Comparison of ENCODE assay signal across 20 cellular contexts in the genomic region with DNA sequence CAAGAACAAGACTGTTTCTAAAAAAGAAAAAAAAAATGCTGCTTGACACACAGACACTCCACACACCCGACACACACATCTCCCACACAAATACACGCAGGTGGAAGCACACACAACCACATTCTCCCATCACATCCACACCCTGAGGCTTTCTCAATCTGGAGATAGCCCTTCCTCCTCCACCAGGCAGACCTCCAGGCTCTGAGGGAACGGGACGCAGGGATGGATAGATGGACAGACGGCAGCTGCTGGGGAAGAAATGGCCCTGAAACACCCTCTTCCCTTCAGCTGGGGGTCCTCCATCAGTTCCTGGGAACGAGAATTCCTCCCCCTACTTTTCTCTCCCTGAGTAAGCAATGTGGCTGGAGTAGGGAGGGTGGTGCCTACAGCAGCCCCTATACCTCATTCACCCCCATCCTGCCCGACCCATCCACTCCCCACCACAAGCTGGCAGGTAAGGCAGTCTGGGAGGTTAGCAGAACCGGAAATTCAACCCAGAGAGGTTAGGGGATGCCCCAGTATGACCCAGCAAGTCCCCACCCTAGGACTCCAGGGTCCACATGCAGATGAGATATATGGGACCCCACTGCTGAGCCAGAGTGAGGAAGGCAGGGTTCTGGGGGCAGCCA. TPM values are rescaled to one million over a fixed set of nuclear protein-coding genes. Genes with fewer than 3 reads are reported as not detected.
DNase-seq lines count a peak whose midpoint lies in the region; ATAC-seq, FAIRE-seq and TF ChIP-seq lines count a peak whose summit lies in the region.
"Had no signal": no experiment of that assay in that cellular context is flagged by ENCODE, and none has a peak within 500 bp of the region (broad histone marks: within the 10 kb centered on the region; RNA-seq: fewer than 3 reads in every experiment).

No MANE protein-coding gene starts in this region.

- no peaks in the 10 kb centered on the region for H3K27me3 Mint-ChIP-seq in activated naive CD8-positive, alpha-beta T cell treated with anti-CD3 and anti-CD28 coated beads, Interleukin-2, amount 10 ng/mL, durations not matched to agents 7 days and 5 days
- H3K27me3 Mint-ChIP-seq in activated naive CD8-positive, alpha-beta T cell treated with anti-CD3 and anti-CD28 coated beads for 36 hours: no peaks in the 10 kb centered on the region
- H3K27me3 Mint-ChIP-seq in activated T-helper 1 cell treated with anti-CD3 and anti-CD28 coated beads, Interleukin-12 subunit alpha, Interleukin-12 subunit beta, Interleukin-2, Interleukin-4 antibody, amounts not matched to agents 30 ng/mL and 10 ng/mL and 1 ng/mL, durations not matched to agents 14 hours and 24 hours and 36 hours (ENCODE audit: insufficient read depth): no peaks in the 10 kb centered on the region
- H3K27me3 Mint-ChIP-seq: CD8-positive, alpha-beta memory T cell had no signal

- CTCF ChIA-PET in HepG2 (lab: Yijun Ruan, JAX; ENCODE audit: low intra/inter-chr PET ratio, low total read pairs): no interaction called here

- TF ChIP-seq EP300 in HepG2 (IDR thresholded peaks at IDR 0.05; ENCODE audit: low read depth in 2 of 2, low read length in 2 of 2): no peak
- TF ChIP-seq EP300 in HepG2 (CRISPR knock-in tag; IDR thresholded peaks at IDR 0.05; ENCODE audit: borderline replicate concordance): no peak

- H3K4me1 ChIP-seq in breast epithelium (no peaks in the 10 kb centered on the region), HepG2 (ENCODE audit: insufficient read depth, low read length) (peaks cover 81% of the 10 kb centered on the region), urinary bladder (ENCODE audit: insufficient read depth) (no peaks in the 10 kb centered on the region)

- H3K27me3 ChIP-seq in breast epithelium (no peaks in the 10 kb centered on the region), HepG2 (ENCODE audit: control insufficient read depth in 1 of 2, insufficient read depth in 2 of 2, low read length in 2 of 2) (peaks cover 0 to 8% of the 10 kb centered on the region in 2 experiments; a peak in 2 of 5 replicates)
- H3K27me3 ChIP-seq: cardiac muscle cell had no signal

- H3K27ac ChIP-seq in breast epithelium (peak overlapping the region; percentile 78 to 87), HepG2 (ENCODE audit: extremely low read length, insufficient read depth, low read length) (no peak overlapping the region), urinary bladder (ENCODE audit: low read depth) (peak overlapping the region; percentile 56)
- H3K27ac ChIP-seq: cardiac muscle cell had no signal

- H3K4me3 ChIP-seq in breast epithelium: no peak overlapping the region
- H3K4me3 ChIP-seq in HepG2 (replicated peaks in 1 of 3; ENCODE audit: insufficient read depth in 1 of 3, low read depth in 2 of 3, low read length in 3 of 3): no peak overlapping the region
- no peak overlapping the region for H3K4me3 ChIP-seq in urinary bladder (ENCODE audit: low read depth, low read length)
- H3K4me3 ChIP-seq: cardiac muscle cell had no signal

- in situ Hi-C loops in HepG2 (cut with HindIII; ENCODE audit: extremely low pct_ligation_motif_present, low pct_unique_long_range_greater_than_20kb): loop anchor here (25.0 kb wide), 1 partner anchor 216 kb away; the partner anchor contains the start of gene ABAT

- peaks cover 22% of the 10 kb centered on the region for H3K4me1 Mint-ChIP-seq in activated naive CD8-positive, alpha-beta T cell treated with anti-CD3 and anti-CD28 coated beads, Interleukin-2, amount 10 ng/mL, durations not matched to agents 7 days and 5 days
- H3K4me1 Mint-ChIP-seq in activated naive CD8-positive, alpha-beta T cell treated with anti-CD3 and anti-CD28 coated beads for 36 hours: peaks cover 8% of the 10 kb centered on the region
- H3K4me1 Mint-ChIP-seq in activated T-helper 1 cell treated with anti-CD3 and anti-CD28 coated beads, Interleukin-12 subunit alpha, Interleukin-12 subunit beta, Interleukin-2, Interleukin-4 antibody, amounts not matched to agents 30 ng/mL and 10 ng/mL and 1 ng/mL, durations not matched to agents 14 hours and 24 hours and 36 hours (ENCODE audit: low read depth): no peaks in the 10 kb centered on the region
- H3K4me1 Mint-ChIP-seq: nephron had no signal

- no TSS peak for BruUV-seq in HepG2 (replicated peaks; lab: Mats Ljungman, UMichigan)

- H3K9me3 ChIP-seq in breast epithelium (no peaks in the 10 kb centered on the region), HepG2 (ENCODE audit: low read length) (no peaks in the 10 kb centered on the region)

- no peaks in the 10 kb centered on the region for H3K79me2 ChIP-seq in HepG2 (ENCODE audit: insufficient read depth, low read length)

- no peaks in the 10 kb centered on the region for H4K20me1 ChIP-seq in HepG2 (ENCODE audit: insufficient read depth, low read length)

- no peak for FAIRE-seq in HepG2 (lab: Jason Lieb, UNC)

- TF ChIP-seq CTCF in breast epithelium (IDR thresholded peaks at IDR 0.05) (no peak), HepG2 (CRISPR knock-in tag; IDR thresholded peaks at IDR 0.05) (no peak)

- H2AFZ ChIP-seq in HepG2 (ENCODE audit: low read length): no peak overlapping the region

- peak overlapping the region; percentile 51 for H3K4me2 ChIP-seq in HepG2 (ENCODE audit: low read depth, low read length)

- POLR2A ChIA-PET in activated naive CD8-positive, alpha-beta T cell treated with anti-CD3 and anti-CD28 coated beads, Interleukin-2, amount 10 ng/mL, durations not matched to agents 7 days and 5 days (lab: Charles Lee): interaction anchor here (4.7 kb wide), 1 partner anchor 9 kb away, joined by 40 read pairs; the partner anchor contains the start of gene CARHSP1
- POLR2A ChIA-PET in HepG2 (lab: Yijun Ruan, JAX): interaction anchor here (1.1 to 14.5 kb wide), 3 partner anchors 10 to 24 kb away, joined by 3 to 235 read pairs (median 3); partner anchors contain the start of gene CARHSP1

- no peak overlapping the region for H3K4me3 Mint-ChIP-seq in activated naive CD8-positive, alpha-beta T cell treated with anti-CD3 and anti-CD28 coated beads, Interleukin-2, amount 10 ng/mL, durations not matched to agents 7 days and 5 days
- H3K4me3 Mint-ChIP-seq in activated naive CD8-positive, alpha-beta T cell treated with anti-CD3 and anti-CD28 coated beads for 36 hours: no peak overlapping the region
- H3K4me3 Mint-ChIP-seq in activated T-helper 1 cell treated with anti-CD3 and anti-CD28 coated beads, Interleukin-12 subunit alpha, Interleukin-12 subunit beta, Interleukin-2, Interleukin-4 antibody, amounts not matched to agents 30 ng/mL and 10 ng/mL and 1 ng/mL, durations not matched to agents 14 hours and 24 hours and 36 hours: no peak overlapping the region
- H3K4me3 Mint-ChIP-seq: activated naive CD4-positive, alpha-beta T cell treated with anti-CD3 and anti-CD28 coated beads, Interleukin-2, amount 10 ng/mL, durations not matched to agents 7 days and 5 days; CD8-positive, alpha-beta memory T cell; nephron had no signal

- H3K9me3 Mint-ChIP-seq in activated naive CD8-positive, alpha-beta T cell treated with anti-CD3 and anti-CD28 coated beads, Interleukin-2, amount 10 ng/mL, durations not matched to agents 7 days and 5 days: no peaks in the 10 kb centered on the region
- H3K9me3 Mint-ChIP-seq in activated naive CD8-positive, alpha-beta T cell treated with anti-CD3 and anti-CD28 coated beads for 36 hours: no peaks in the 10 kb centered on the region
- H3K9me3 Mint-ChIP-seq in activated T-helper 1 cell treated with anti-CD3 and anti-CD28 coated beads, Interleukin-12 subunit alpha, Interleukin-12 subunit beta, Interleukin-2, Interleukin-4 antibody, amounts not matched to agents 30 ng/mL and 10 ng/mL and 1 ng/mL, durations not matched to agents 14 hours and 24 hours and 36 hours: no peaks in the 10 kb centered on the region
- H3K9me3 Mint-ChIP-seq: activated naive CD4-positive, alpha-beta T cell treated with anti-CD3 and anti-CD28 coated beads, Interleukin-2, amount 10 ng/mL, durations not matched to agents 7 days and 5 days; CD8-positive, alpha-beta memory T cell; nephron had no signal

- TF ChIP-seq POLR2A in breast epithelium (IDR thresholded peaks at IDR 0.05): no peak
- no peak for TF ChIP-seq POLR2A in HepG2 (IDR thresholded peaks at IDR 0.05; ENCODE audit: insufficient read depth in 1 of 2, low read depth in 2 of 2, low read length in 2 of 2)

- peak; percentile 37 for ATAC-seq in activated naive CD8-positive, alpha-beta T cell treated with anti-CD3 and anti-CD28 coated beads, Interleukin-2, amount 10 ng/mL, durations not matched to agents 7 days and 5 days (ENCODE audit: low read depth)
- no peak for ATAC-seq in HepG2
- no peak for ATAC-seq in GM18520 (IDR thresholded peaks at IDR 0.05; ENCODE audit: unreplicated experiment)

- intact Hi-C loops in breast epithelium (cut with DNase I; ENCODE audit: low total_unique reads): no loop called here
- intact Hi-C loops in HepG2 (cut with micrococcal nuclease; ENCODE audit: unreplicated experiment): no loop called here
- intact Hi-C loops in activated T-helper 1 cell treated with anti-CD3 and anti-CD28 coated beads, Interleukin-12 subunit alpha, Interleukin-12 subunit beta, Interleukin-2, Interleukin-4 antibody, amounts not matched to agents 30 ng/mL and 10 ng/mL and 1 ng/mL, durations not matched to agents 14 hours and 24 hours and 36 hours (cut with micrococcal nuclease): no loop called here

- 17% methylated on average over 8 of the region's 8 CpGs for WGBS in HepG2 (ENCODE audit: low lambda C conversion rate)
- WGBS in urinary bladder: 63% methylated on average over 8 of the region's 8 CpGs

- no peak for DNase-seq in activated naive CD8-positive, alpha-beta T cell treated with anti-CD3 and anti-CD28 coated beads, Interleukin-2, amount 10 ng/mL, durations not matched to agents 7 days and 5 days
- no peak for DNase-seq in activated naive CD8-positive, alpha-beta T cell treated with anti-CD3 and anti-CD28 coated beads for 36 hours
- DNase-seq in breast epithelium (ENCODE audit: low spot score in 2 of 2) (no peak), HepG2 (ENCODE audit: low spot score) (no peak), RPMI8226 (no peak)
- DNase-seq in activated T-helper 1 cell treated with anti-CD3 and anti-CD28 coated beads, Interleukin-12 subunit alpha, Interleukin-12 subunit beta, Interleukin-2, Interleukin-4 antibody, amounts not matched to agents 30 ng/mL and 10 ng/mL and 1 ng/mL, durations not matched to agents 14 hours and 24 hours and 36 hours (ENCODE audit: low spot score): no peak
- DNase-seq: activated CD8-positive, alpha-beta memory T cell treated with anti-CD3 and anti-CD28 coated beads, Interleukin-2, amount 50 U/mL, for 48 hours; activated naive CD4-positive, alpha-beta T cell treated with anti-CD3 and anti-CD28 coated beads, Interleukin-2, amount 10 ng/mL, durations not matched to agents 7 days and 5 days; CD8-positive, alpha-beta memory T cell; effector memory CD4-positive, alpha-beta T cell; NCI-H1105 treated with DMSO at 0.1 percent for 48 hours; stimulated activated CD4-positive, alpha-beta T cell treated with anti-CD3 and anti-CD28 coated beads, Interleukin-12 subunit alpha, Interleukin-12 subunit beta, amount 100 ng/mL, for 4 hours had no signal

- H3K36me3 ChIP-seq in breast epithelium (no peaks in the 10 kb centered on the region), HepG2 (replicated peaks in 1 of 2; ENCODE audit: control insufficient read depth in 1 of 2, insufficient read depth in 2 of 2, low read length in 2 of 2) (no peaks in the 10 kb centered on the region), urinary bladder (ENCODE audit: insufficient read depth) (no peaks in the 10 kb centered on the region)
- H3K36me3 ChIP-seq: cardiac muscle cell had no signal

- no peak overlapping the region for H3K9ac ChIP-seq in HepG2 (ENCODE audit: insufficient read depth, low read depth, low read length)

- TF ChIP-seq RAD21 in HepG2 (CRISPR knock-in tag; IDR thresholded peaks at IDR 0.05): no peak

- no peaks in the 10 kb centered on the region for H3K36me3 Mint-ChIP-seq in activated naive CD8-positive, alpha-beta T cell treated with anti-CD3 and anti-CD28 coated beads, Interleukin-2, amount 10 ng/mL, durations not matched to agents 7 days and 5 days
- no peaks in the 10 kb centered on the region for H3K36me3 Mint-ChIP-seq in activated naive CD8-positive, alpha-beta T cell treated with anti-CD3 and anti-CD28 coated beads for 36 hours
- H3K36me3 Mint-ChIP-seq in activated T-helper 1 cell treated with anti-CD3 and anti-CD28 coated beads, Interleukin-12 subunit alpha, Interleukin-12 subunit beta, Interleukin-2, Interleukin-4 antibody, amounts not matched to agents 30 ng/mL and 10 ng/mL and 1 ng/mL, durations not matched to agents 14 hours and 24 hours and 36 hours (ENCODE audit: low read depth): no peaks in the 10 kb centered on the region
- H3K36me3 Mint-ChIP-seq: activated naive CD4-positive, alpha-beta T cell treated with anti-CD3 and anti-CD28 coated beads, Interleukin-2, amount 10 ng/mL, durations not matched to agents 7 days and 5 days; CD8-positive, alpha-beta memory T cell had no signal

- H3K27ac Mint-ChIP-seq in activated naive CD8-positive, alpha-beta T cell treated with anti-CD3 and anti-CD28 coated beads, Interleukin-2, amount 10 ng/mL, durations not matched to agents 7 days and 5 days: peak overlapping the region; percentile 25
- no peak overlapping the region for H3K27ac Mint-ChIP-seq in activated naive CD8-positive, alpha-beta T cell treated with anti-CD3 and anti-CD28 coated beads for 36 hours
- H3K27ac Mint-ChIP-seq in activated T-helper 1 cell treated with anti-CD3 and anti-CD28 coated beads, Interleukin-12 subunit alpha, Interleukin-12 subunit beta, Interleukin-2, Interleukin-4 antibody, amounts not matched to agents 30 ng/mL and 10 ng/mL and 1 ng/mL, durations not matched to agents 14 hours and 24 hours and 36 hours: no peak overlapping the region
- H3K27ac Mint-ChIP-seq: activated naive CD4-positive, alpha-beta T cell treated with anti-CD3 and anti-CD28 coated beads, Interleukin-2, amount 10 ng/mL, durations not matched to agents 7 days and 5 days; nephron had no signal

RNA-seq across cellular contexts. Expression of gene LITAFD, which starts 4.1 kb away (rescaled TPM):
- total RNA-seq in activated naive CD8-positive, alpha-beta T cell treated with anti-CD3 and anti-CD28 coated beads, Interleukin-2, amount 10 ng/mL, durations not matched to agents 7 days and 5 days: not detected
- total RNA-seq in activated naive CD8-positive, alpha-beta T cell treated with anti-CD3 and anti-CD28 coated beads for 36 hours: not detected
- total RNA-seq in breast epithelium: not detected
- not detected in 2 replicates for total RNA-seq in HepG2 (2016; rRNA removed; fragmentation: Illumina TruSeq; extraction: Trizol)
- not detected in 2 replicates for total RNA-seq in HepG2 (2016; cell fraction: cytosol; rRNA removed; fragmentation: Illumina TruSeq; extraction: Trizol; ENCODE audit: low read depth)
- not detected in 2 replicates for total RNA-seq in HepG2 (2016; cell fraction: insoluble cytoplasmic fraction; rRNA removed; fragmentation: Illumina TruSeq; extraction: Trizol)
- total RNA-seq in HepG2 (2016; cell fraction: membrane; rRNA removed; fragmentation: Illumina TruSeq; extraction: Trizol): 0.19 TPM in 1 of 2 replicates, not detected in the other
- total RNA-seq in HepG2 (2016; cell fraction: nucleus; rRNA removed; fragmentation: Illumina TruSeq; extraction: Trizol): not detected in 2 replicates
- 0.14 TPM in 1 of 2 replicates, not detected in the other for polyA plus RNA-seq in HepG2 (2011; rRNA removed)
- not detected in 2 replicates for polyA plus RNA-seq in HepG2 (2011; cell fraction: cytosol; rRNA removed)
- polyA plus RNA-seq in HepG2 (2011; cell fraction: nucleus; rRNA removed): not detected in 2 replicates
- not detected in 2 replicates for polyA plus RNA-seq in HepG2 (2012)
- not detected in 2 replicates for polyA plus RNA-seq in HepG2 (2016; cell fraction: cytosol; fragmentation: Illumina TruSeq; extraction: Trizol; ENCODE audit: low read depth)
- polyA plus RNA-seq in HepG2 (2016; cell fraction: insoluble cytoplasmic fraction; fragmentation: Illumina TruSeq; extraction: Trizol; ENCODE audit: low read depth): not detected in 2 replicates
- polyA plus RNA-seq in HepG2 (2016; cell fraction: membrane; fragmentation: Illumina TruSeq; extraction: Trizol; ENCODE audit: low read depth): not detected in 2 replicates
- polyA plus RNA-seq in HepG2 (2016; cell fraction: nucleus; fragmentation: Illumina TruSeq; extraction: Trizol; ENCODE audit: insufficient read depth, low read depth): not detected in 2 replicates
- 0.12 TPM in 1 of 2 replicates, not detected in the other for polyA minus RNA-seq in HepG2 (2011; rRNA and poly(A)+ RNA removed; ENCODE audit: low replicate concordance)
- not detected in 2 replicates for polyA minus RNA-seq in HepG2 (2011; cell fraction: cytosol; rRNA and poly(A)+ RNA removed)
- not detected in 2 replicates for polyA minus RNA-seq in HepG2 (2011; cell fraction: nucleus; rRNA and poly(A)+ RNA removed)
- not detected for total RNA-seq in urinary bladder
- not detected for polyA plus RNA-seq in urinary bladder
- total RNA-seq in activated T-helper 1 cell treated with anti-CD3 and anti-CD28 coated beads, Interleukin-12 subunit alpha, Interleukin-12 subunit beta, Interleukin-2, Interleukin-4 antibody, amounts not matched to agents 30 ng/mL and 10 ng/mL and 1 ng/mL, durations not matched to agents 14 hours and 24 hours and 36 hours: not detected in 2 replicates
- total RNA-seq: cardiac muscle cell; CD8-positive, alpha-beta memory T cell; lower leg skin; pulmonary artery endothelial cell; RPMI7951; T-helper 1 cell treated with Interleukin-12 subunit alpha and Interleukin-12 subunit beta and Interleukin-4 antibody, amounts not matched to agents 30 ng/mL and 1 ng/mL, for 36 hours had no signal
- polyA plus RNA-seq: CD8-positive, alpha-beta memory T cell had no signal

RNA-seq across cellular contexts. Expression of gene CARHSP1, which starts 9.2 kb away (rescaled TPM):
- 100 to 1,000 TPM; 157 to 173 TPM for total RNA-seq in activated naive CD8-positive, alpha-beta T cell treated with anti-CD3 and anti-CD28 coated beads, Interleukin-2, amount 10 ng/mL, durations not matched to agents 7 days and 5 days
- 10 to 100 TPM; 65.2 to 66.4 TPM for total RNA-seq in activated naive CD8-positive, alpha-beta T cell treated with anti-CD3 and anti-CD28 coated beads for 36 hours
- 100 to 1,000 TPM in 1 of 3 donors, 10 to 100 TPM in 2; 58.6 to 126 (median 83.9) TPM for total RNA-seq in breast epithelium
- total RNA-seq in HepG2 (2016; rRNA removed; fragmentation: Illumina TruSeq; extraction: Trizol): 345 and 349 TPM in 2 replicates
- 202 and 227 TPM in 2 replicates for total RNA-seq in HepG2 (2016; cell fraction: cytosol; rRNA removed; fragmentation: Illumina TruSeq; extraction: Trizol; ENCODE audit: low read depth)
- total RNA-seq in HepG2 (2016; cell fraction: insoluble cytoplasmic fraction; rRNA removed; fragmentation: Illumina TruSeq; extraction: Trizol): 351 and 370 TPM in 2 replicates
- 185 and 210 TPM in 2 replicates for total RNA-seq in HepG2 (2016; cell fraction: membrane; rRNA removed; fragmentation: Illumina TruSeq; extraction: Trizol)
- total RNA-seq in HepG2 (2016; cell fraction: nucleus; rRNA removed; fragmentation: Illumina TruSeq; extraction: Trizol): 126 and 138 TPM in 2 replicates
- 173 and 193 TPM in 2 replicates for polyA plus RNA-seq in HepG2 (2011; rRNA removed)
- polyA plus RNA-seq in HepG2 (2011; cell fraction: cytosol; rRNA removed): 139 and 221 TPM in 2 replicates
- 209 and 223 TPM in 2 replicates for polyA plus RNA-seq in HepG2 (2011; cell fraction: nucleus; rRNA removed)
- 167 and 252 TPM in 2 replicates for polyA plus RNA-seq in HepG2 (2012)
- 224 and 244 TPM in 2 replicates for polyA plus RNA-seq in HepG2 (2016; cell fraction: cytosol; fragmentation: Illumina TruSeq; extraction: Trizol; ENCODE audit: low read depth)
- polyA plus RNA-seq in HepG2 (2016; cell fraction: insoluble cytoplasmic fraction; fragmentation: Illumina TruSeq; extraction: Trizol; ENCODE audit: low read depth): 425 and 448 TPM in 2 replicates
- 197 and 214 TPM in 2 replicates for polyA plus RNA-seq in HepG2 (2016; cell fraction: membrane; fragmentation: Illumina TruSeq; extraction: Trizol; ENCODE audit: low read depth)
- 269 and 287 TPM in 2 replicates for polyA plus RNA-seq in HepG2 (2016; cell fraction: nucleus; fragmentation: Illumina TruSeq; extraction: Trizol; ENCODE audit: insufficient read depth, low read depth)
- 186 and 379 TPM in 2 replicates for polyA minus RNA-seq in HepG2 (2011; rRNA and poly(A)+ RNA removed; ENCODE audit: low replicate concordance)
- 166 and 175 TPM in 2 replicates for polyA minus RNA-seq in HepG2 (2011; cell fraction: cytosol; rRNA and poly(A)+ RNA removed)
- polyA minus RNA-seq in HepG2 (2011; cell fraction: nucleus; rRNA and poly(A)+ RNA removed): 55.6 and 67.6 TPM in 2 replicates
- 62.1 TPM for total RNA-seq in urinary bladder
- 77.9 TPM for polyA plus RNA-seq in urinary bladder
- 79.4 and 80.5 TPM in 2 replicates for total RNA-seq in activated T-helper 1 cell treated with anti-CD3 and anti-CD28 coated beads, Interleukin-12 subunit alpha, Interleukin-12 subunit beta, Interleukin-2, Interleukin-4 antibody, amounts not matched to agents 30 ng/mL and 10 ng/mL and 1 ng/mL, durations not matched to agents 14 hours and 24 hours and 36 hours
